22 cellular contexts compared by ENCODE assay signal in genomic region chr1:8161546-8162110, GRCh38.
DNase-seq lines count a peak whose midpoint lies in the region; ATAC-seq lines count a peak whose summit lies in the region.
"Had no signal": no experiment of that assay in that cellular context is flagged by ENCODE, and none has a peak within 500 bp of the region (broad histone marks: within the 10 kb centered on the region; RNA-seq: fewer than 3 reads in every experiment).

No MANE protein-coding gene starts in this region.

- peaks cover 6% of the 10 kb centered on the region for H3K4me1 ChIP-seq in CD4-positive, CD25-positive, alpha-beta regulatory T cell (ENCODE audit: control insufficient read depth, insufficient read depth, low read length, poor library complexity, severe bottlenecking)
- H3K4me1 ChIP-seq: lower lobe of right lung, prostate gland, uterus had no signal

- no peaks in the 10 kb centered on the region for H3K36me3 Mint-ChIP-seq in CD4-positive, CD25-positive, alpha-beta regulatory T cell
- peaks cover 1% of the 10 kb centered on the region for H3K36me3 Mint-ChIP-seq in central memory CD8-positive, alpha-beta T cell (ENCODE audit: insufficient read depth)
- H3K36me3 Mint-ChIP-seq in T-helper 17 cell (ENCODE audit: low read depth), result no peaks in the 10 kb centered on the region

- H3K4me1 Mint-ChIP-seq in CD4-positive, CD25-positive, alpha-beta regulatory T cell, result peaks cover 5 to 29% (median 19%) of the 10 kb centered on the region in 4 donors
- H3K4me1 Mint-ChIP-seq in central memory CD8-positive, alpha-beta T cell, result peaks cover 18% of the 10 kb centered on the region
- H3K4me1 Mint-ChIP-seq in T-helper 17 cell, result peaks cover 7% of the 10 kb centered on the region

- no peaks in the 10 kb centered on the region for H3K27me3 ChIP-seq in CD4-positive, CD25-positive, alpha-beta regulatory T cell (ENCODE audit: control insufficient read depth, insufficient read depth, low read length)
- H3K27me3 ChIP-seq: uterus had no signal

- no peaks in the 10 kb centered on the region for H3K27me3 Mint-ChIP-seq in CD4-positive, CD25-positive, alpha-beta regulatory T cell
- H3K27me3 Mint-ChIP-seq in central memory CD8-positive, alpha-beta T cell, result no peaks in the 10 kb centered on the region
- H3K27me3 Mint-ChIP-seq in T-helper 17 cell, result no peaks in the 10 kb centered on the region
- H3K27me3 Mint-ChIP-seq: activated CD4-positive, alpha-beta memory T cell treated with anti-CD3 and anti-CD28 coated beads, Interleukin-2, amount 10 ng/mL, durations not matched to agents 7 days and 5 days; activated T-cell treated with anti-CD3 and anti-CD28 coated beads, Interleukin-2, amount 50 U/mL, for 24 hours; CD4-positive, alpha-beta T cell had no signal

- H3K4me3 Mint-ChIP-seq in CD4-positive, CD25-positive, alpha-beta regulatory T cell, result no peak overlapping the region
- H3K4me3 Mint-ChIP-seq in central memory CD8-positive, alpha-beta T cell, result no peak overlapping the region
- H3K4me3 Mint-ChIP-seq in T-helper 17 cell, result no peak overlapping the region
- H3K4me3 Mint-ChIP-seq: activated CD4-positive, alpha-beta memory T cell treated with anti-CD3 and anti-CD28 coated beads, Interleukin-2, amount 10 ng/mL, durations not matched to agents 7 days and 5 days; activated naive CD4-positive, alpha-beta T cell treated with anti-CD3 and anti-CD28 coated beads for 36 hours; activated T-cell treated with anti-CD3 and anti-CD28 coated beads, Interleukin-2, amount 50 U/mL, for 24 hours; CD4-positive, alpha-beta T cell had no signal

- peaks cover 0 to 2% (median 0%) of the 10 kb centered on the region in 7 donors for H3K9me3 Mint-ChIP-seq in CD4-positive, CD25-positive, alpha-beta regulatory T cell
- no peaks in the 10 kb centered on the region for H3K9me3 Mint-ChIP-seq in central memory CD8-positive, alpha-beta T cell
- H3K9me3 Mint-ChIP-seq: activated CD4-positive, alpha-beta memory T cell treated with anti-CD3 and anti-CD28 coated beads, Interleukin-2, amount 10 ng/mL, durations not matched to agents 7 days and 5 days; activated naive CD4-positive, alpha-beta T cell treated with anti-CD3 and anti-CD28 coated beads for 36 hours; activated T-cell treated with anti-CD3 and anti-CD28 coated beads, Interleukin-2, amount 50 U/mL, for 24 hours; CD4-positive, alpha-beta T cell had no signal

- no peak overlapping the region for H3K4me3 ChIP-seq in CD4-positive, CD25-positive, alpha-beta regulatory T cell (ENCODE audit: low read depth, low read length)
- H3K4me3 ChIP-seq: lower lobe of right lung, prostate gland, SK-N-MC, uterus had no signal

- DNase-seq in CD4-positive, CD25-positive, alpha-beta regulatory T cell, result no peak
- peak; percentile 83 for DNase-seq in DMS53 (lab: John Stamatoyannopoulos, UW)
- DNase-seq in NCI-H2171 treated with DMSO at 0.1 percent for 48 hours (lab: John Stamatoyannopoulos, UW), result peak; percentile 55
- DNase-seq in central memory CD8-positive, alpha-beta T cell (ENCODE audit: low spot score in 2 of 2), result no peak
- DNase-seq in RKO (ENCODE audit: low spot score), result no peak
- DNase-seq in T-helper 17 cell, result no peak
- DNase-seq in NCI-H1436 (lab: John Stamatoyannopoulos, UW), result no peak
- no peak for DNase-seq in 8988T
- DNase-seq: activated CD4-positive, alpha-beta memory T cell treated with anti-CD3 and anti-CD28 coated beads, Interleukin-2, amount 10 ng/mL, durations not matched to agents 7 days and 5 days; activated naive CD4-positive, alpha-beta T cell treated with anti-CD3 and anti-CD28 coated beads for 36 hours; activated T-cell treated with anti-CD3 and anti-CD28 coated beads, Interleukin-2, amount 50 U/mL, for 24 hours; amygdala; CD4-positive, alpha-beta T cell; cortex of kidney; islet precursor cell; lower lobe of right lung; NCI-H1436 treated with DMSO at 0.1 percent for 48 hours; NCI-H2227 treated with DMSO at 0.1 percent for 48 hours; T1000; uterus had no signal

- no peaks in the 10 kb centered on the region for H3K9me3 ChIP-seq in CD4-positive, CD25-positive, alpha-beta regulatory T cell (ENCODE audit: control insufficient read depth in 2 of 2, low read length in 2 of 2)
- H3K9me3 ChIP-seq in T-helper 17 cell (ENCODE audit: control insufficient read depth, low read length, poor library complexity, severe bottlenecking), result no peaks in the 10 kb centered on the region
- H3K9me3 ChIP-seq: lower lobe of right lung, prostate gland, uterus had no signal

- no peak overlapping the region for H3K27ac ChIP-seq in CD4-positive, CD25-positive, alpha-beta regulatory T cell (ENCODE audit: insufficient read depth, low read length, poor library complexity, severe bottlenecking)
- H3K27ac ChIP-seq: lower lobe of right lung, prostate gland, SK-N-MC, uterus had no signal

- no peaks in the 10 kb centered on the region for H3K36me3 ChIP-seq in CD4-positive, CD25-positive, alpha-beta regulatory T cell (ENCODE audit: control insufficient read depth, insufficient read depth, low read length)
- H3K36me3 ChIP-seq: lower lobe of right lung, prostate gland, uterus had no signal

- H3K27ac Mint-ChIP-seq in CD4-positive, CD25-positive, alpha-beta regulatory T cell, result peak overlapping the region in 2 of 3 donors; percentile 73 to 90
- H3K27ac Mint-ChIP-seq in central memory CD8-positive, alpha-beta T cell (ENCODE audit: low read depth), result peak overlapping the region; percentile 20
- no peak overlapping the region for H3K27ac Mint-ChIP-seq in T-helper 17 cell
- H3K27ac Mint-ChIP-seq: activated CD4-positive, alpha-beta memory T cell treated with anti-CD3 and anti-CD28 coated beads, Interleukin-2, amount 10 ng/mL, durations not matched to agents 7 days and 5 days; activated naive CD4-positive, alpha-beta T cell treated with anti-CD3 and anti-CD28 coated beads for 36 hours; activated T-cell treated with anti-CD3 and anti-CD28 coated beads, Interleukin-2, amount 50 U/mL, for 24 hours; CD4-positive, alpha-beta T cell had no signal

- ATAC-seq in CD4-positive, CD25-positive, alpha-beta regulatory T cell (ENCODE audit: low read depth in 2 of 2), result no peak
- ATAC-seq in central memory CD8-positive, alpha-beta T cell (replicated peaks; ENCODE audit: extremely low read depth, poor library complexity, severe bottlenecking), result no peak
- ATAC-seq in T-helper 17 cell, result no peak
- ATAC-seq: lower lobe of right lung had no signal

Comparison
In these comparisons a context has a peak if more than half of its experiments do, and no peak if none do; other contexts are left out.
1. DNase-seq: peak in DMS53 (single experiment) and NCI-H2171 treated with DMSO at 0.1 percent for 48 hours (single experiment); none in CD4-positive, CD25-positive, alpha-beta regulatory T cell (0 of 3), central memory CD8-positive, alpha-beta T cell (0 of 2), RKO (single experiment), T-helper 17 cell (0 of 3), NCI-H1436 (single experiment) and 8988T (single experiment).